Comparison of ENCODE assay signal across 1 cellular context in genomic region chr2:178404380-178404767, GRCh38.
TF ChIP-seq lines count a peak whose summit lies in the region.

No MANE protein-coding gene starts in this region.

TF ChIP-seq in GM23338, 12 proteins besides CTCF, POLR2A, EP300 and RAD21:
- no peak for TF ChIP-seq ZNF462 (CRISPR knock-in tag; IDR thresholded peaks at IDR 0.05)
- no peak for TF ChIP-seq ZNF331 (CRISPR knock-in tag; IDR thresholded peaks at IDR 0.05; ENCODE audit: low read depth)
